In the genomic region with DNA sequence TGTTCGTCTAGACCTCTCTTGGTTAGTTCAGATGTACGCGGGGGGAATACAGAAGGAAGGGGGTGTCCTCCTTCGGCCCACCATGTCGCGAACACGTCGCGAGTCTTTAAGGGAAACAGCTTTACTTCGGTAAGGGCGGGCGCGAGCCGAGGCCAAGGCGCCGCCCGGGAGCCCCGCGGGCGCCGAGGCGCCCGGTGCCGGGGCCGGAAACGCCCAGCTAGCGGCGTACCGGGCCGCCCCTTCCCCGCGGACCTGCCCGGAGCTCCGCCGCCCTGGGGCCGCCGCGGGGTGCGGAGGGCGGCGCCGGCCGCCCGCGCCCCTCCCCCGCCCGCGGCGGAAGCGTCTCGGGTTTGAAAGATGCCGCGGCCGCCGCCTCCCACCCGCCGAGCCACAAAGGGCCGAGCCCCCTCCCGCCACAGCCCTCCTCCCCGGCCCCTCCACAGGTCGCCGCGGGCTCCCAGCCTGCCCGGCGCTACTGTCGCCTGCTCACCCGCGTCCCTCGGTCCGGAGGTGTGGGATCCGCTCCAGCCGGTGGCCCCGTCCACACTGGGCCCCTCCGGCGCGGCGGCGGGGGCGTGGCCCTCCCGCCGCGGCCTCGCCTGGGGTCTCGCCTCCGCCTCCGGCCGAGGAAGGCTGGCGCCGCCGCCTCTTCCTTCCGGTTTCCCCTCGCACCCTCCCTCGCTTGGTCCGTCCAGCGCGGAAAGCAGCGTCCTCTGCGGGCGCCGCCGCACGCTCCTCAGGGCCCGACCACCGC, we compare ENCODE assay signal across 1 cellular context.
TF ChIP-seq lines count a peak whose summit lies in the region.

A gene (minus strand): TSS at position 715 of the 754 bp plus-strand sequence. CDS start 12,156 bp downstream, outside the sequence.

TF ChIP-seq in K562, 482 proteins besides CTCF, POLR2A, EP300 and RAD21 (continued from another document and continues in another):
- TF ChIP-seq, protein P1, sequence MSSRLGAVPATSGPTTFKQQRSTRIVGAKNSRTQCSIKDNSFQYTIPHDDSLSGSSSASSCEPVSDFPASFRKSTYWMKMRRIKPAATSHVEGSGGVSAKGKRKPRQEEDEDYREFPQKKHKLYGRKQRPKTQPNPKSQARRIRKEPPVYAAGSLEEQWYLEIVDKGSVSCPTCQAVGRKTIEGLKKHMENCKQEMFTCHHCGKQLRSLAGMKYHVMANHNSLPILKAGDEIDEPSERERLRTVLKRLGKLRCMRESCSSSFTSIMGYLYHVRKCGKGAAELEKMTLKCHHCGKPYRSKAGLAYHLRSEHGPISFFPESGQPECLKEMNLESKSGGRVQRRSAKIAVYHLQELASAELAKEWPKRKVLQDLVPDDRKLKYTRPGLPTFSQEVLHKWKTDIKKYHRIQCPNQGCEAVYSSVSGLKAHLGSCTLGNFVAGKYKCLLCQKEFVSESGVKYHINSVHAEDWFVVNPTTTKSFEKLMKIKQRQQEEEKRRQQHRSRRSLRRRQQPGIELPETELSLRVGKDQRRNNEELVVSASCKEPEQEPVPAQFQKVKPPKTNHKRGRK (tag; IDR thresholded peaks at IDR 0.05), result no peak
- TF ChIP-seq SRSF1 (IDR thresholded peaks at IDR 0.05; ENCODE audit: low read depth, low read length) (no peak), ATF7 (IDR thresholded peaks at IDR 0.05) (peak; percentile 23; the same call in 1 of the 2 replicates), SNRNP70 (optimal IDR thresholded peaks at IDR 0.05; ENCODE audit: low read depth, low read length) (no peak), NFE2L1 (tag; IDR thresholded peaks at IDR 0.05; ENCODE audit: borderline replicate concordance, low read depth) (no peak), IRF2 (CRISPR knock-in tag; IDR thresholded peaks at IDR 0.05) (no peak), KAT8 (IDR thresholded peaks at IDR 0.05; ENCODE audit: low read depth) (no peak), E2F3 (CRISPR knock-in tag; IDR thresholded peaks at IDR 0.05) (no peak), SREBF2 (CRISPR knock-in tag; IDR thresholded peaks at IDR 0.05) (no peak), HDAC8 (tag; IDR thresholded peaks at IDR 0.05) (no peak), SMAD3 (CRISPR knock-in tag; conservative IDR thresholded peaks at IDR 0.05) (no peak), PHTF2 (CRISPR knock-in tag; IDR thresholded peaks at IDR 0.05) (peak; percentile 75; the same call in 1 of the 2 replicates), L3MBTL2 (IDR thresholded peaks at IDR 0.05) (peak; percentile 27; the same call in 1 of the 2 replicates), MAFF (IDR thresholded peaks at IDR 0.05; ENCODE audit: low read length) (no peak), SMARCB1 (IDR thresholded peaks at IDR 0.05; ENCODE audit: insufficient read length, low read depth) (no peak), NFXL1 (CRISPR knock-in tag; IDR thresholded peaks at IDR 0.05) (no peak), SRF (CRISPR knock-in tag; IDR thresholded peaks at IDR 0.05) (no peak), ZNF143 (CRISPR knock-in tag; IDR thresholded peaks at IDR 0.05) (no peak), RB1 (IDR thresholded peaks at IDR 0.05; ENCODE audit: low read depth) (peak; percentile 64), PRPF4 (IDR thresholded peaks at IDR 0.05; ENCODE audit: insufficient read depth, low read depth, low read length, poor library complexity, severe bottlenecking) (peak; percentile 59), ZNF134 (CRISPR knock-in tag; conservative IDR thresholded peaks at IDR 0.05) (no peak), HDAC2 (IDR thresholded peaks at IDR 0.05) (no peak), SP2 (IDR thresholded peaks at IDR 0.05; ENCODE audit: extremely low read depth, low read depth, low read length, poor library complexity, severe bottlenecking) (no peak), SMAD4 (CRISPR knock-in tag; conservative IDR thresholded peaks at IDR 0.05) (peak; percentile 96), ZFP36 (IDR thresholded peaks at IDR 0.05; ENCODE audit: low read depth, low read length, partially characterized antibody) (no peak), PTRF (tag; IDR thresholded peaks at IDR 0.05) (no peak), RHOXF2B (CRISPR knock-in tag; conservative IDR thresholded peaks at IDR 0.05) (no peak)
- TF ChIP-seq, protein P2, sequence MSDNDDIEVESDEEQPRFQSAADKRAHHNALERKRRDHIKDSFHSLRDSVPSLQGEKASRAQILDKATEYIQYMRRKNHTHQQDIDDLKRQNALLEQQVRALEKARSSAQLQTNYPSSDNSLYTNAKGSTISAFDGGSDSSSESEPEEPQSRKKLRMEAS (CRISPR knock-in tag; IDR thresholded peaks at IDR 0.05), result 0 out of 2 replicates have a peak, but pooled peaks have one; percentile 20
- TF ChIP-seq, protein P3, sequence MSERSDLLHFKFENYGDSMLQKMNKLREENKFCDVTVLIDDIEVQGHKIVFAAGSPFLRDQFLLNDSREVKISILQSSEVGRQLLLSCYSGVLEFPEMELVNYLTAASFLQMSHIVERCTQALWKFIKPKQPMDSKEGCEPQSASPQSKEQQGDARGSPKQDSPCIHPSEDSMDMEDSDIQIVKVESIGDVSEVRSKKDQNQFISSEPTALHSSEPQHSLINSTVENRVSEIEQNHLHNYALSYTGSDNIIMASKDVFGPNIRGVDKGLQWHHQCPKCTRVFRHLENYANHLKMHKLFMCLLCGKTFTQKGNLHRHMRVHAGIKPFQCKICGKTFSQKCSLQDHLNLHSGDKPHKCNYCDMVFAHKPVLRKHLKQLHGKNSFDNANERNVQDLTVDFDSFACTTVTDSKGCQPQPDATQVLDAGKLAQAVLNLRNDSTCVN (CRISPR knock-in tag; IDR thresholded peaks at IDR 0.05), result no peak
- TF ChIP-seq, protein P4, sequence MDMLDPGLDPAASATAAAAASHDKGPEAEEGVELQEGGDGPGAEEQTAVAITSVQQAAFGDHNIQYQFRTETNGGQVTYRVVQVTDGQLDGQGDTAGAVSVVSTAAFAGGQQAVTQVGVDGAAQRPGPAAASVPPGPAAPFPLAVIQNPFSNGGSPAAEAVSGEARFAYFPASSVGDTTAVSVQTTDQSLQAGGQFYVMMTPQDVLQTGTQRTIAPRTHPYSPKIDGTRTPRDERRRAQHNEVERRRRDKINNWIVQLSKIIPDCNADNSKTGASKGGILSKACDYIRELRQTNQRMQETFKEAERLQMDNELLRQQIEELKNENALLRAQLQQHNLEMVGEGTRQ (CRISPR knock-in tag; IDR thresholded peaks at IDR 0.05), result no peak
- TF ChIP-seq, protein P5, sequence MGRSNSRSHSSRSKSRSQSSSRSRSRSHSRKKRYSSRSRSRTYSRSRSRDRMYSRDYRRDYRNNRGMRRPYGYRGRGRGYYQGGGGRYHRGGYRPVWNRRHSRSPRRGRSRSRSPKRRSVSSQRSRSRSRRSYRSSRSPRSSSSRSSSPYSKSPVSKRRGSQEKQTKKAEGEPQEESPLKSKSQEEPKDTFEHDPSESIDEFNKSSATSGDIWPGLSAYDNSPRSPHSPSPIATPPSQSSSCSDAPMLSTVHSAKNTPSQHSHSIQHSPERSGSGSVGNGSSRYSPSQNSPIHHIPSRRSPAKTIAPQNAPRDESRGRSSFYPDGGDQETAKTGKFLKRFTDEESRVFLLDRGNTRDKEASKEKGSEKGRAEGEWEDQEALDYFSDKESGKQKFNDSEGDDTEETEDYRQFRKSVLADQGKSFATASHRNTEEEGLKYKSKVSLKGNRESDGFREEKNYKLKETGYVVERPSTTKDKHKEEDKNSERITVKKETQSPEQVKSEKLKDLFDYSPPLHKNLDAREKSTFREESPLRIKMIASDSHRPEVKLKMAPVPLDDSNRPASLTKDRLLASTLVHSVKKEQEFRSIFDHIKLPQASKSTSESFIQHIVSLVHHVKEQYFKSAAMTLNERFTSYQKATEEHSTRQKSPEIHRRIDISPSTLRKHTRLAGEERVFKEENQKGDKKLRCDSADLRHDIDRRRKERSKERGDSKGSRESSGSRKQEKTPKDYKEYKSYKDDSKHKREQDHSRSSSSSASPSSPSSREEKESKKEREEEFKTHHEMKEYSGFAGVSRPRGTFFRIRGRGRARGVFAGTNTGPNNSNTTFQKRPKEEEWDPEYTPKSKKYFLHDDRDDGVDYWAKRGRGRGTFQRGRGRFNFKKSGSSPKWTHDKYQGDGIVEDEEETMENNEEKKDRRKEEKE (IDR thresholded peaks at IDR 0.05; ENCODE audit: borderline replicate concordance in 1 of 2, control insufficient read depth in 1 of 2, low read depth in 2 of 2, low read length in 1 of 2), result peak in 1 of 2 experiments; percentile 20; a peak in 1 of 4 replicates
- TF ChIP-seq, protein P6, sequence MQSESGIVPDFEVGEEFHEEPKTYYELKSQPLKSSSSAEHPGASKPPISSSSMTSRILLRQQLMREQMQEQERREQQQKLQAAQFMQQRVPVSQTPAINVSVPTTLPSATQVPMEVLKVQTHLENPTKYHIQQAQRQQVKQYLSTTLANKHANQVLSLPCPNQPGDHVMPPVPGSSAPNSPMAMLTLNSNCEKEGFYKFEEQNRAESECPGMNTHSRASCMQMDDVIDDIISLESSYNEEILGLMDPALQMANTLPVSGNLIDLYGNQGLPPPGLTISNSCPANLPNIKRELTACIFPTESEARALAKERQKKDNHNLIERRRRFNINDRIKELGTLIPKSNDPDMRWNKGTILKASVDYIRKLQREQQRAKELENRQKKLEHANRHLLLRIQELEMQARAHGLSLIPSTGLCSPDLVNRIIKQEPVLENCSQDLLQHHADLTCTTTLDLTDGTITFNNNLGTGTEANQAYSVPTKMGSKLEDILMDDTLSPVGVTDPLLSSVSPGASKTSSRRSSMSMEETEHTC (IDR thresholded peaks at IDR 0.05), result 0 out of 2 replicates have a peak, but pooled peaks have one; percentile 4
- TF ChIP-seq, protein P7, sequence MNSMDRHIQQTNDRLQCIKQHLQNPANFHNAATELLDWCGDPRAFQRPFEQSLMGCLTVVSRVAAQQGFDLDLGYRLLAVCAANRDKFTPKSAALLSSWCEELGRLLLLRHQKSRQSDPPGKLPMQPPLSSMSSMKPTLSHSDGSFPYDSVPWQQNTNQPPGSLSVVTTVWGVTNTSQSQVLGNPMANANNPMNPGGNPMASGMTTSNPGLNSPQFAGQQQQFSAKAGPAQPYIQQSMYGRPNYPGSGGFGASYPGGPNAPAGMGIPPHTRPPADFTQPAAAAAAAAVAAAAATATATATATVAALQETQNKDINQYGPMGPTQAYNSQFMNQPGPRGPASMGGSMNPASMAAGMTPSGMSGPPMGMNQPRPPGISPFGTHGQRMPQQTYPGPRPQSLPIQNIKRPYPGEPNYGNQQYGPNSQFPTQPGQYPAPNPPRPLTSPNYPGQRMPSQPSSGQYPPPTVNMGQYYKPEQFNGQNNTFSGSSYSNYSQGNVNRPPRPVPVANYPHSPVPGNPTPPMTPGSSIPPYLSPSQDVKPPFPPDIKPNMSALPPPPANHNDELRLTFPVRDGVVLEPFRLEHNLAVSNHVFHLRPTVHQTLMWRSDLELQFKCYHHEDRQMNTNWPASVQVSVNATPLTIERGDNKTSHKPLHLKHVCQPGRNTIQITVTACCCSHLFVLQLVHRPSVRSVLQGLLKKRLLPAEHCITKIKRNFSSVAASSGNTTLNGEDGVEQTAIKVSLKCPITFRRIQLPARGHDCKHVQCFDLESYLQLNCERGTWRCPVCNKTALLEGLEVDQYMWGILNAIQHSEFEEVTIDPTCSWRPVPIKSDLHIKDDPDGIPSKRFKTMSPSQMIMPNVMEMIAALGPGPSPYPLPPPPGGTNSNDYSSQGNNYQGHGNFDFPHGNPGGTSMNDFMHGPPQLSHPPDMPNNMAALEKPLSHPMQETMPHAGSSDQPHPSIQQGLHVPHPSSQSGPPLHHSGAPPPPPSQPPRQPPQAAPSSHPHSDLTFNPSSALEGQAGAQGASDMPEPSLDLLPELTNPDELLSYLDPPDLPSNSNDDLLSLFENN (IDR thresholded peaks at IDR 0.05; ENCODE audit: low read depth in 2 of 2, low read length in 2 of 2), result 0 out of 4 replicates have a peak, but pooled peaks of 1 of the 2 experiments have one; percentile 42
- TF ChIP-seq, protein P8, sequence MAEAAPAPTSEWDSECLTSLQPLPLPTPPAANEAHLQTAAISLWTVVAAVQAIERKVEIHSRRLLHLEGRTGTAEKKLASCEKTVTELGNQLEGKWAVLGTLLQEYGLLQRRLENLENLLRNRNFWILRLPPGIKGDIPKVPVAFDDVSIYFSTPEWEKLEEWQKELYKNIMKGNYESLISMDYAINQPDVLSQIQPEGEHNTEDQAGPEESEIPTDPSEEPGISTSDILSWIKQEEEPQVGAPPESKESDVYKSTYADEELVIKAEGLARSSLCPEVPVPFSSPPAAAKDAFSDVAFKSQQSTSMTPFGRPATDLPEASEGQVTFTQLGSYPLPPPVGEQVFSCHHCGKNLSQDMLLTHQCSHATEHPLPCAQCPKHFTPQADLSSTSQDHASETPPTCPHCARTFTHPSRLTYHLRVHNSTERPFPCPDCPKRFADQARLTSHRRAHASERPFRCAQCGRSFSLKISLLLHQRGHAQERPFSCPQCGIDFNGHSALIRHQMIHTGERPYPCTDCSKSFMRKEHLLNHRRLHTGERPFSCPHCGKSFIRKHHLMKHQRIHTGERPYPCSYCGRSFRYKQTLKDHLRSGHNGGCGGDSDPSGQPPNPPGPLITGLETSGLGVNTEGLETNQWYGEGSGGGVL (CRISPR knock-in tag; IDR thresholded peaks at IDR 0.05), result no peak
- TF ChIP-seq, protein P9, sequence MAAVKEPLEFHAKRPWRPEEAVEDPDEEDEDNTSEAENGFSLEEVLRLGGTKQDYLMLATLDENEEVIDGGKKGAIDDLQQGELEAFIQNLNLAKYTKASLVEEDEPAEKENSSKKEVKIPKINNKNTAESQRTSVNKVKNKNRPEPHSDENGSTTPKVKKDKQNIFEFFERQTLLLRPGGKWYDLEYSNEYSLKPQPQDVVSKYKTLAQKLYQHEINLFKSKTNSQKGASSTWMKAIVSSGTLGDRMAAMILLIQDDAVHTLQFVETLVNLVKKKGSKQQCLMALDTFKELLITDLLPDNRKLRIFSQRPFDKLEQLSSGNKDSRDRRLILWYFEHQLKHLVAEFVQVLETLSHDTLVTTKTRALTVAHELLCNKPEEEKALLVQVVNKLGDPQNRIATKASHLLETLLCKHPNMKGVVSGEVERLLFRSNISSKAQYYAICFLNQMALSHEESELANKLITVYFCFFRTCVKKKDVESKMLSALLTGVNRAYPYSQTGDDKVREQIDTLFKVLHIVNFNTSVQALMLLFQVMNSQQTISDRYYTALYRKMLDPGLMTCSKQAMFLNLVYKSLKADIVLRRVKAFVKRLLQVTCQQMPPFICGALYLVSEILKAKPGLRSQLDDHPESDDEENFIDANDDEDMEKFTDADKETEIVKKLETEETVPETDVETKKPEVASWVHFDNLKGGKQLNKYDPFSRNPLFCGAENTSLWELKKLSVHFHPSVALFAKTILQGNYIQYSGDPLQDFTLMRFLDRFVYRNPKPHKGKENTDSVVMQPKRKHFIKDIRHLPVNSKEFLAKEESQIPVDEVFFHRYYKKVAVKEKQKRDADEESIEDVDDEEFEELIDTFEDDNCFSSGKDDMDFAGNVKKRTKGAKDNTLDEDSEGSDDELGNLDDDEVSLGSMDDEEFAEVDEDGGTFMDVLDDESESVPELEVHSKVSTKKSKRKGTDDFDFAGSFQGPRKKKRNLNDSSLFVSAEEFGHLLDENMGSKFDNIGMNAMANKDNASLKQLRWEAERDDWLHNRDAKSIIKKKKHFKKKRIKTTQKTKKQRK (IDR thresholded peaks at IDR 0.05; ENCODE audit: borderline replicate concordance, low read depth, low read length), result no peak
